In the genomic region with DNA sequence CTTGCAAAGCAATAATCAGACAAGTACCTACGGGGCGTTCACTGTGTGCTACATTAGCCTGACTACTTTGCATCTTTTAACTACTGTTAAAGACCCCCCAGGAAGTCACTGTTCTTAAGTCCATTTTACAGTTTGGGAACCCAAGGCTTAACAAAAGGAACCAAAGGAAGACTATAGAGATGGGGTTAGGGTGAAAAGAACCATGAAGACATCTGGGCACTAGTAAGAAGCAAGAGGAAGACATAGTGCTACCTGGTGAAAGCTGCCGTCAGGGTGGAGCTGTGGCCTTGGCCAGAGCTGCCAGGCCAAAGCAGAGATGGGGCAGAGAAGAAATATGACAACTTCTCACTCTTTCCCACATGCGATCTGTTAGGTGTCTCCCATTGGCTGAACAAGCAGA, we compare ENCODE assay signal across 12 cellular contexts.
DNase-seq lines count a peak whose midpoint lies in the region; ATAC-seq and TF ChIP-seq lines count a peak whose summit lies in the region.
"Had no signal": no experiment of that assay in that cellular context is flagged by ENCODE, and none has a peak within 500 bp of the region (broad histone marks: within the 10 kb centered on the region; RNA-seq: fewer than 3 reads in every experiment).

No MANE protein-coding gene starts in this region.

- H3K27me3 Mint-ChIP-seq in endodermal cell (ENCODE audit: insufficient read depth) = no peaks in the 10 kb centered on the region

- H3K9me3 Mint-ChIP-seq in endodermal cell = no peaks in the 10 kb centered on the region

- DNase-seq in endodermal cell = peak; percentile 47
- DNase-seq in stomach = no peak
- DNase-seq in mucosa of descending colon = no peak
- DNase-seq in SJCRH30 = no peak
- DNase-seq: activated CD4-positive, alpha-beta T cell treated with anti-CD3 and anti-CD28 coated beads, Interleukin-2, amount 50 U/mL, for 4 hours; DMS79 treated with DMSO at 0.1 percent for 48 hours; NCI-H1105 treated with DMSO at 0.1 percent for 48 hours; NCI-H748 treated with DMSO at 0.1 percent for 48 hours had no signal

- TF ChIP-seq CTCF in endodermal cell (conservative IDR thresholded peaks at IDR 0.05) = no peak
- TF ChIP-seq CTCF in stomach (IDR thresholded peaks at IDR 0.05) = no peak
- TF ChIP-seq CTCF in mucosa of descending colon (IDR thresholded peaks at IDR 0.05) = no peak

- no peaks in the 10 kb centered on the region for H3K36me3 ChIP-seq in endodermal cell (ENCODE audit: control insufficient read depth, insufficient read depth, low read length)
- no peaks in the 10 kb centered on the region for H3K36me3 ChIP-seq in stomach
- no peaks in the 10 kb centered on the region for H3K36me3 ChIP-seq in mucosa of descending colon (ENCODE audit: low read depth)
- H3K36me3 ChIP-seq in SJCRH30 = no peaks in the 10 kb centered on the region

- no peak for ATAC-seq in HG02852 (IDR thresholded peaks at IDR 0.05; ENCODE audit: unreplicated experiment)
- ATAC-seq in mucosa of descending colon = no peak

- no peak overlapping the region for H3K27ac Mint-ChIP-seq in endodermal cell

- no peaks in the 10 kb centered on the region for H3K9me3 ChIP-seq in endodermal cell (ENCODE audit: control insufficient read depth, low read length)
- H3K9me3 ChIP-seq in stomach = no peaks in the 10 kb centered on the region
- H3K9me3 ChIP-seq in mucosa of descending colon = no peaks in the 10 kb centered on the region
- H3K9me3 ChIP-seq in SJCRH30 (replicated peaks) = no peaks in the 10 kb centered on the region

- H3K4me3 ChIP-seq in endodermal cell (ENCODE audit: low read length) (no peak overlapping the region), stomach (no peak overlapping the region), mucosa of descending colon (no peak overlapping the region), SJCRH30 (no peak overlapping the region)
- H3K4me3 ChIP-seq: SK-N-MC had no signal

- H3K27ac ChIP-seq in endodermal cell (ENCODE audit: low read depth, low read length) (no peak overlapping the region), stomach (peak overlapping the region in 3 of 5 donors; percentile 72 to 84 (median 72)), SJCRH30 (no peak overlapping the region)
- H3K27ac ChIP-seq: SK-N-MC had no signal

- H3K4me1 Mint-ChIP-seq in endodermal cell = peaks cover 8% of the 10 kb centered on the region

- no peaks in the 10 kb centered on the region for H3K27me3 ChIP-seq in endodermal cell (ENCODE audit: control insufficient read depth, insufficient read depth, low read length, poor library complexity, severe bottlenecking)
- no peaks in the 10 kb centered on the region for H3K27me3 ChIP-seq in stomach
- H3K27me3 ChIP-seq in SJCRH30 = no peaks in the 10 kb centered on the region

- 69 to 100% methylated on average over 2 to 4 of the region's 4 CpGs for WGBS in endodermal cell (ENCODE audit: insufficient coverage in 1 of 2, insufficient read length in 1 of 2), 2 experiments
- 87 to 94% (median 92%) methylated on average over 4 of the region's 4 CpGs for WGBS in stomach, 5 donors

- no peak for TF ChIP-seq EP300 in stomach (IDR thresholded peaks at IDR 0.05)

- intact Hi-C loops in stomach (cut with DNase I; ENCODE audit: low total_unique reads) (no loop called here), mucosa of descending colon (cut with DNase I, micrococcal nuclease) (no loop called here)

- no peak overlapping the region for H3K9ac ChIP-seq in endodermal cell (ENCODE audit: extremely low read depth, low read length, poor library complexity, severe bottlenecking)

- peak; percentile 14 for TF ChIP-seq POLR2A in GM19099 (IDR thresholded peaks at IDR 0.05; ENCODE audit: extremely low read depth, insufficient read length, low read depth)
- peak; percentile 27; the same call in 1 of the 2 replicates for TF ChIP-seq POLR2A in Raji (IDR thresholded peaks at IDR 0.05; ENCODE audit: insufficient read depth, low read depth, low read length)
- TF ChIP-seq POLR2A in stomach (IDR thresholded peaks at IDR 0.05) = no peak

- no peaks in the 10 kb centered on the region for H3K4me1 ChIP-seq in endodermal cell (ENCODE audit: control insufficient read depth, insufficient read depth, low read length)
- peaks cover under 1 to 45% (median 33%) of the 10 kb centered on the region in 4 donors for H3K4me1 ChIP-seq in stomach
- H3K4me1 ChIP-seq in mucosa of descending colon (ENCODE audit: low read depth) = peaks cover 5% of the 10 kb centered on the region
- H3K4me1 ChIP-seq in SJCRH30 = no peaks in the 10 kb centered on the region

- H3K4me3 Mint-ChIP-seq in endodermal cell = no peak overlapping the region

- no peaks in the 10 kb centered on the region for H3K36me3 Mint-ChIP-seq in endodermal cell (ENCODE audit: low read depth)

Comparison
In these comparisons a context has a peak if more than half of its experiments do, and no peak if none do; other contexts are left out.
1. POLR2A ChIP-seq: peak in GM19099 (single experiment) and Raji (single experiment); none in stomach (0 of 4).
2. H3K27ac ChIP-seq: peak in stomach (3 of 5); none in endodermal cell (single experiment) and SJCRH30 (single experiment).